ENCODE assay signal across 21 cellular contexts in genomic region chr12:47413806-47414205, GRCh38.
DNase-seq lines count a peak whose midpoint lies in the region; ATAC-seq lines count a peak whose summit lies in the region.
"Had no signal": no experiment of that assay in that cellular context is flagged by ENCODE, and none has a peak within 500 bp of the region (broad histone marks: within the 10 kb centered on the region; RNA-seq: fewer than 3 reads in every experiment).

No MANE protein-coding gene starts in this region.

- H3K36me3 Mint-ChIP-seq in activated naive CD4-positive, alpha-beta T cell treated with anti-CD3 and anti-CD28 coated beads for 36 hours (ENCODE audit: low read depth): peaks cover 7% of the 10 kb centered on the region
- H3K36me3 Mint-ChIP-seq in stimulated activated memory B cell treated with anti-CD40 and anti-IgM and Interleukin-4, amounts not matched to agents 10 μg/mL and 1 μg/mL and 100 μg/mL, for 72 hours: peaks cover 5% of the 10 kb centered on the region
- H3K36me3 Mint-ChIP-seq: CD8-positive, alpha-beta T cell had no signal

- CTCF ChIA-PET in activated naive CD4-positive, alpha-beta T cell treated with anti-CD3 and anti-CD28 coated beads for 36 hours (lab: Charles Lee): interaction anchor here (0.6 to 3.7 kb wide), 4 partner anchors 11 to 381 kb away, joined by 3 to 21 read pairs (median 10); no protein-coding TSS in a partner anchor

- intact Hi-C loops in activated naive CD4-positive, alpha-beta T cell treated with anti-CD3 and anti-CD28 coated beads for 36 hours (cut with micrococcal nuclease): loop anchor here (5.0 to 10.0 kb wide), 5 partner anchors 223 to 869 kb away; partner anchors contain the start of gene RAPGEF3

- no peak for ATAC-seq in stimulated activated memory B cell treated with anti-CD40 and anti-IgM and Interleukin-4, amounts not matched to agents 10 μg/mL and 1 μg/mL and 100 μg/mL, for 72 hours
- ATAC-seq: CD8-positive, alpha-beta T cell; foreskin keratinocyte; left lobe of liver had no signal

- peak overlapping the region; percentile 69 for H3K27ac Mint-ChIP-seq in activated naive CD4-positive, alpha-beta T cell treated with anti-CD3 and anti-CD28 coated beads for 36 hours
- peak overlapping the region; percentile 45 for H3K27ac Mint-ChIP-seq in stimulated activated memory B cell treated with anti-CD40 and anti-IgM and Interleukin-4, amounts not matched to agents 10 μg/mL and 1 μg/mL and 100 μg/mL, for 72 hours

- H3K36me3 ChIP-seq in MG63: no peaks in the 10 kb centered on the region
- H3K36me3 ChIP-seq: tibial nerve had no signal

- H3K9me3 Mint-ChIP-seq in activated naive CD4-positive, alpha-beta T cell treated with anti-CD3 and anti-CD28 coated beads for 36 hours: peaks cover 2% of the 10 kb centered on the region
- no peaks in the 10 kb centered on the region for H3K9me3 Mint-ChIP-seq in stimulated activated memory B cell treated with anti-CD40 and anti-IgM and Interleukin-4, amounts not matched to agents 10 μg/mL and 1 μg/mL and 100 μg/mL, for 72 hours
- H3K9me3 Mint-ChIP-seq: activated T-cell treated with anti-CD3 and anti-CD28 coated beads, Interleukin-2, amount 50 U/mL, for 72 hours; CD8-positive, alpha-beta T cell had no signal

- no peak overlapping the region for H3K4me3 Mint-ChIP-seq in activated naive CD4-positive, alpha-beta T cell treated with anti-CD3 and anti-CD28 coated beads for 36 hours
- H3K4me3 Mint-ChIP-seq in stimulated activated memory B cell treated with anti-CD40 and anti-IgM and Interleukin-4, amounts not matched to agents 10 μg/mL and 1 μg/mL and 100 μg/mL, for 72 hours: no peak overlapping the region
- H3K4me3 Mint-ChIP-seq: CD8-positive, alpha-beta T cell had no signal

- H3K4me3 ChIP-seq in MG63: no peak overlapping the region
- H3K4me3 ChIP-seq: tibial nerve had no signal

- H3K27me3 ChIP-seq in MG63: no peaks in the 10 kb centered on the region
- H3K27me3 ChIP-seq: foreskin keratinocyte, tibial nerve had no signal

- peaks cover 83% of the 10 kb centered on the region for H3K4me1 Mint-ChIP-seq in activated naive CD4-positive, alpha-beta T cell treated with anti-CD3 and anti-CD28 coated beads for 36 hours (ENCODE audit: low read depth)
- H3K4me1 Mint-ChIP-seq in stimulated activated memory B cell treated with anti-CD40 and anti-IgM and Interleukin-4, amounts not matched to agents 10 μg/mL and 1 μg/mL and 100 μg/mL, for 72 hours: peaks cover 12% of the 10 kb centered on the region

- DNase-seq in activated naive CD4-positive, alpha-beta T cell treated with anti-CD3 and anti-CD28 coated beads for 36 hours: no peak
- DNase-seq in activated naive CD4-positive, alpha-beta T cell treated with anti-CD3 and anti-CD28 coated beads, Interleukin-2, amount 50 U/mL, for 16 hours: no peak
- DNase-seq in MG63 (peak; percentile 48), fibroblast of peridontal ligament (ENCODE audit: extremely low read depth) (peak; percentile 26), NCI-H2196 (lab: John Stamatoyannopoulos, UW; ENCODE audit: unreplicated experiment) (no peak), AML-193 (lab: John Stamatoyannopoulos, UW) (no peak)
- DNase-seq in activated CD4-positive, alpha-beta T cell treated with anti-CD3 and anti-CD28 coated beads for 4 hours: no peak
- DNase-seq: ACHN; anterior cingulate cortex; CD8-positive, alpha-beta T cell; H7; midbrain; MV-4-11; NCI-H1930; NCI-H510A; RPMI8226 had no signal

- H3K27me3 Mint-ChIP-seq in activated naive CD4-positive, alpha-beta T cell treated with anti-CD3 and anti-CD28 coated beads for 36 hours (ENCODE audit: low read depth): no peaks in the 10 kb centered on the region
- no peaks in the 10 kb centered on the region for H3K27me3 Mint-ChIP-seq in stimulated activated memory B cell treated with anti-CD40 and anti-IgM and Interleukin-4, amounts not matched to agents 10 μg/mL and 1 μg/mL and 100 μg/mL, for 72 hours

- H3K9me3 ChIP-seq in MG63: no peaks in the 10 kb centered on the region
- H3K9me3 ChIP-seq: tibial nerve had no signal

Comparison
In these comparisons a context has a peak if more than half of its experiments do, and no peak if none do; other contexts are left out.
1. DNase-seq: peak in MG63 (single experiment) and fibroblast of peridontal ligament (single experiment); none in activated naive CD4-positive, alpha-beta T cell treated with anti-CD3 and anti-CD28 coated beads for 36 hours (single experiment), activated naive CD4-positive, alpha-beta T cell treated with anti-CD3 and anti-CD28 coated beads, Interleukin-2, amount 50 U/mL, for 16 hours (single experiment), NCI-H2196 (single experiment), activated CD4-positive, alpha-beta T cell treated with anti-CD3 and anti-CD28 coated beads for 4 hours (0 of 2) and AML-193 (0 of 2).